In genomic region chr12:94980577-94980976, GRCh38 we compare ENCODE assay signal across 10 cellular contexts. TPM values are rescaled to one million over a fixed set of nuclear protein-coding genes. Genes with fewer than 3 reads are reported as not detected.
DNase-seq lines count a peak whose midpoint lies in the region; ATAC-seq and TF ChIP-seq lines count a peak whose summit lies in the region.
"Had no signal": no experiment of that assay in that cellular context is flagged by ENCODE, and none has a peak within 500 bp of the region (broad histone marks: within the 10 kb centered on the region; RNA-seq: fewer than 3 reads in every experiment).

No MANE protein-coding gene starts in this region.

- H3K4me1 ChIP-seq in RWPE2 (ENCODE audit: insufficient read depth, poor library complexity, severe bottlenecking): no peaks in the 10 kb centered on the region
- H3K4me1 ChIP-seq in effector memory CD4-positive, alpha-beta T cell (ENCODE audit: control insufficient read depth, insufficient read depth, low read length, poor library complexity, severe bottlenecking): peaks cover 4% of the 10 kb centered on the region
- no peaks in the 10 kb centered on the region for H3K4me1 ChIP-seq in testis

- H3K9me3 ChIP-seq in RWPE2 (ENCODE audit: severe bottlenecking) (no peaks in the 10 kb centered on the region), testis (no peaks in the 10 kb centered on the region)
- H3K9me3 ChIP-seq in effector memory CD4-positive, alpha-beta T cell (ENCODE audit: control insufficient read depth, low read length): no peaks in the 10 kb centered on the region

- H3K9me3 Mint-ChIP-seq in natural killer cell: no peaks in the 10 kb centered on the region
- H3K9me3 Mint-ChIP-seq in natural killer cell treated with Interleukin-12 subunit alpha and Interleukin-12 subunit beta and Interleukin-15 and Interleukin-18, amount 100 ng/mL, for 72 hours: no peaks in the 10 kb centered on the region
- H3K9me3 Mint-ChIP-seq: activated naive CD8-positive, alpha-beta T cell treated with anti-CD3 and anti-CD28 coated beads for 36 hours had no signal

- 47 to 64% methylated on average over 4 of the region's 4 CpGs for WGBS in testis, 2 donors

- H3K4me3 ChIP-seq in RWPE2 (ENCODE audit: severe bottlenecking): no peak overlapping the region
- H3K4me3 ChIP-seq in effector memory CD4-positive, alpha-beta T cell (ENCODE audit: insufficient read depth, low read depth, low read length, poor library complexity, severe bottlenecking): no peak overlapping the region
- H3K4me3 ChIP-seq in testis: no peak overlapping the region
- H3K4me3 ChIP-seq: K562 had no signal

- peak; percentile 24 for TF ChIP-seq CTCF in natural killer cell (IDR thresholded peaks at IDR 0.05)
- TF ChIP-seq CTCF in RWPE2 (IDR thresholded peaks at IDR 0.05; ENCODE audit: poor library complexity, severe bottlenecking): peak; percentile 43
- TF ChIP-seq CTCF in testis (IDR thresholded peaks at IDR 0.05): no peak

- no peaks in the 10 kb centered on the region for H3K36me3 Mint-ChIP-seq in natural killer cell
- peaks cover 6% of the 10 kb centered on the region for H3K36me3 Mint-ChIP-seq in natural killer cell treated with Interleukin-12 subunit alpha and Interleukin-12 subunit beta and Interleukin-15 and Interleukin-18, amount 100 ng/mL, for 72 hours

- TF ChIP-seq POLR2A in testis (IDR thresholded peaks at IDR 0.05): no peak

- H3K27ac Mint-ChIP-seq in natural killer cell: peak overlapping the region; percentile 11 to 22
- peak overlapping the region in 1 of 2 donors; percentile 44 for H3K27ac Mint-ChIP-seq in natural killer cell treated with Interleukin-12 subunit alpha and Interleukin-12 subunit beta and Interleukin-15 and Interleukin-18, amount 100 ng/mL, for 72 hours
- H3K27ac Mint-ChIP-seq: activated naive CD8-positive, alpha-beta T cell treated with anti-CD3 and anti-CD28 coated beads for 36 hours had no signal

- no peaks in the 10 kb centered on the region for H3K27me3 Mint-ChIP-seq in natural killer cell (ENCODE audit: low read depth in 2 of 2)
- no peaks in the 10 kb centered on the region for H3K27me3 Mint-ChIP-seq in natural killer cell treated with Interleukin-12 subunit alpha and Interleukin-12 subunit beta and Interleukin-15 and Interleukin-18, amount 100 ng/mL, for 72 hours
- H3K27me3 Mint-ChIP-seq: activated naive CD8-positive, alpha-beta T cell treated with anti-CD3 and anti-CD28 coated beads for 36 hours had no signal

- intact Hi-C loops in natural killer cell (cut with micrococcal nuclease) (loop anchor here (1.0 to 10.0 kb wide), 2 partner anchors 106 to 162 kb away; no protein-coding TSS in a partner anchor), testis (cut with DNase I; ENCODE audit: low total_unique reads) (no loop called here)

- no peak for DNase-seq in natural killer cell
- no peak for DNase-seq in natural killer cell treated with Interleukin-12 subunit alpha and Interleukin-12 subunit beta and Interleukin-15 and Interleukin-18, amount 100 ng/mL, for 72 hours (ENCODE audit: low spot score)
- DNase-seq in RWPE2 (ENCODE audit: low spot score): no peak
- peak; percentile 37 for DNase-seq in globus pallidus (ENCODE audit: low spot score)
- no peak for DNase-seq in kidney tubule cell (ENCODE audit: low spot score)
- no peak for DNase-seq in HuH-7 (ENCODE audit: low spot score)
- no peak for DNase-seq in effector memory CD4-positive, alpha-beta T cell
- no peak for DNase-seq in testis
- DNase-seq: activated naive CD8-positive, alpha-beta T cell treated with anti-CD3 and anti-CD28 coated beads for 36 hours had no signal

- H3K27ac ChIP-seq in RWPE2 (ENCODE audit: poor library complexity, severe bottlenecking) (no peak overlapping the region), testis (no peak overlapping the region)
- no peak overlapping the region for H3K27ac ChIP-seq in effector memory CD4-positive, alpha-beta T cell (ENCODE audit: insufficient read depth, low read length, poor library complexity, severe bottlenecking)

- H3K4me1 Mint-ChIP-seq in natural killer cell: peaks cover 43 to 51% of the 10 kb centered on the region in 2 donors
- H3K4me1 Mint-ChIP-seq in natural killer cell treated with Interleukin-12 subunit alpha and Interleukin-12 subunit beta and Interleukin-15 and Interleukin-18, amount 100 ng/mL, for 72 hours (ENCODE audit: low read depth in 2 of 2): peaks cover 28% of the 10 kb centered on the region in 2 donors

- H3K27me3 ChIP-seq in RWPE2 (ENCODE audit: insufficient read depth, poor library complexity, severe bottlenecking) (no peaks in the 10 kb centered on the region), testis (no peaks in the 10 kb centered on the region)
- H3K27me3 ChIP-seq in effector memory CD4-positive, alpha-beta T cell (replicated peaks; ENCODE audit: control insufficient read depth, insufficient read depth, low read length, poor library complexity, severe bottlenecking): no peaks in the 10 kb centered on the region

- H3K36me3 ChIP-seq in RWPE2 (ENCODE audit: low read depth): peaks cover 5% of the 10 kb centered on the region; the same call in 1 of the 2 replicates
- H3K36me3 ChIP-seq in effector memory CD4-positive, alpha-beta T cell (ENCODE audit: control insufficient read depth, insufficient read depth, low read length): no peaks in the 10 kb centered on the region
- H3K36me3 ChIP-seq in testis (ENCODE audit: low read depth, missing control alignments): no peaks in the 10 kb centered on the region

- ATAC-seq in natural killer cell (peak in 2 of 3 donors; percentile 49 to 52), RWPE2 (ENCODE audit: low read depth) (no peak)
- ATAC-seq in natural killer cell treated with Interleukin-12 subunit alpha and Interleukin-12 subunit beta and Interleukin-15 and Interleukin-18, amount 100 ng/mL, for 72 hours: no peak
- ATAC-seq: K562 had no signal

- no peak overlapping the region for H3K4me3 Mint-ChIP-seq in natural killer cell
- no peak overlapping the region for H3K4me3 Mint-ChIP-seq in natural killer cell treated with Interleukin-12 subunit alpha and Interleukin-12 subunit beta and Interleukin-15 and Interleukin-18, amount 100 ng/mL, for 72 hours
- H3K4me3 Mint-ChIP-seq: activated naive CD8-positive, alpha-beta T cell treated with anti-CD3 and anti-CD28 coated beads for 36 hours had no signal

RNA-seq across cellular contexts. Expression of gene NDUFA12, which starts 22.9 kb away (rescaled TPM):
- total RNA-seq in natural killer cell: 10 to 100 TPM; 67.7 to 91.5 (median 69.6) TPM
- total RNA-seq in natural killer cell treated with Interleukin-12 subunit alpha and Interleukin-12 subunit beta and Interleukin-15 and Interleukin-18, amount 100 ng/mL, for 72 hours: 100 to 1,000 TPM in 1 of 2 donors, 10 to 100 TPM in 1; 53.3 to 161 TPM
- total RNA-seq in testis: 10 to 100 TPM; 75.2 to 77.5 TPM
- 136 TPM for polyA plus RNA-seq in testis (ENCODE audit: insufficient read depth, low read depth, low replicate concordance)

Comparison
In these comparisons a context has a peak if more than half of its experiments do, and no peak if none do; other contexts are left out.
1. ATAC-seq: peak in natural killer cell (2 of 3); none in natural killer cell treated with Interleukin-12 subunit alpha and Interleukin-12 subunit beta and Interleukin-15 and Interleukin-18, amount 100 ng/mL, for 72 hours (0 of 2) and RWPE2 (single experiment).
2. CTCF ChIP-seq: peak in natural killer cell (single experiment) and RWPE2 (single experiment); none in testis (0 of 3).